ENCODE assay signal across 8 cellular contexts in genomic region chr10:83539528-83540308, GRCh38.
A peak's percentile ranks its signal among the peaks of the same experiment; 100 is the strongest.
DNase-seq lines count a peak whose midpoint lies in the region; ATAC-seq lines count a peak whose summit lies in the region.

No MANE protein-coding gene starts in this region.

- no peaks in the 10 kb centered on the region for H3K36me3 Mint-ChIP-seq in activated T-cell treated with anti-CD3 and anti-CD28 coated beads, Interleukin-2, amount 50 U/mL, for 24 hours (ENCODE audit: low read depth)

- no peaks in the 10 kb centered on the region for H3K27me3 Mint-ChIP-seq in activated T-cell treated with anti-CD3 and anti-CD28 coated beads, Interleukin-2, amount 50 U/mL, for 24 hours

- peaks cover 3% of the 10 kb centered on the region for H3K9me3 Mint-ChIP-seq in activated T-cell treated with anti-CD3 and anti-CD28 coated beads, Interleukin-2, amount 50 U/mL, for 24 hours

- no peak overlapping the region for H3K4me3 Mint-ChIP-seq in activated T-cell treated with anti-CD3 and anti-CD28 coated beads, Interleukin-2, amount 50 U/mL, for 24 hours

- peak; percentile 85 for DNase-seq in Right ventricle myocardium superior
- DNase-seq in NCI-H526 treated with DMSO at 0.1 percent for 48 hours (lab: John Stamatoyannopoulos, UW): no peak
- DNase-seq in stimulated activated CD4-positive, alpha-beta T cell treated with anti-CD3 and anti-CD28 coated beads, Interleukin-4, amount 100 ng/mL, for 24 hours: no peak
- no peak for DNase-seq in activated T-cell treated with anti-CD3 and anti-CD28 coated beads, Interleukin-2, amount 50 U/mL, for 24 hours

- no peaks in the 10 kb centered on the region for H3K4me1 Mint-ChIP-seq in activated T-cell treated with anti-CD3 and anti-CD28 coated beads, Interleukin-2, amount 50 U/mL, for 24 hours (ENCODE audit: low read depth)

- ATAC-seq in GM19467 (IDR thresholded peaks at IDR 0.05; ENCODE audit: unreplicated experiment) (peak; percentile 48), HG03460 (IDR thresholded peaks at IDR 0.05; ENCODE audit: unreplicated experiment) (peak; percentile 56), Right ventricle myocardium superior (ENCODE audit: poor library complexity) (peak; percentile 92), GM21447 (IDR thresholded peaks at IDR 0.05; ENCODE audit: unreplicated experiment) (no peak)

- peak overlapping the region; percentile 73 for H3K27ac ChIP-seq in temporal lobe (ENCODE audit: low read depth, low read length)

- intact Hi-C loops in Right ventricle myocardium superior (cut with DNase I): no loop called here

- H3K27ac Mint-ChIP-seq in activated T-cell treated with anti-CD3 and anti-CD28 coated beads, Interleukin-2, amount 50 U/mL, for 24 hours: no peak overlapping the region
